In the genomic region with DNA sequence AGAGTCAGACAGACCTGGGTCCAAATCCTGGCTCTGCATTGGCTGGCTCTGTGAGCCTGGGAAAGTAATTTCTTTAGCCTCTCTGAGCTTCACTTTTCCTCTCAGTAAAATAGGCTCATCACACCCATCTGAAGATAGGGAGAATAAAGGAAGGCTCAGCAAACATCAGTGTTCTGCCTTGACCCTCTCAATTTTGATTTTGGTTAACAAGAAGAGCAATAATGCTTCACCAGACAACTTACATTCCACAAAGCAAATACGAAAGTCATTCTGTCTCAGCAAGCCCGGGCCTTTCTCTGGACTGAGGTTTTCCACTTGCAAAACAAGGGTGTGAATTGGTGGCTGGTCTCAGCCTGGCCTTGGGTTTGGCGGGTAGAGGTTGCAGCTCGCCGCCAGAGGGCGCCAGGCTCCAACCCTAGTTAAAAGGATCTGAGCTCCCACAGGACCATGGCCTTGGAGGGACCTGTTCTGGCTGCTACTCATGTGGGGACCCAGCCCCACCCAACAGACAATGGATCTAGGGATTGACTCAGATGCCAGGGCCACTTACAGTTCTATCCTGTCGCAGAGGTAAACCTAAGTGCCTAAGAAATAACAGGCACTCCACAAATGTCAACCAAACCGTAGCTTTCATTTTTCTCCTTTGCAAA, we compare ENCODE assay signal across 8 cellular contexts. TPM values are rescaled to one million over a fixed set of nuclear protein-coding genes. Genes with fewer than 3 reads are reported as not detected.
DNase-seq lines count a peak whose midpoint lies in the region; ATAC-seq, FAIRE-seq and TF ChIP-seq lines count a peak whose summit lies in the region.

No MANE protein-coding gene starts in this region.

- peaks cover 20% of the 10 kb centered on the region for H3K27me3 Mint-ChIP-seq in H9 (ENCODE audit: low read depth)

- H3K27ac ChIP-seq in H9 (ENCODE audit: insufficient read length, low read depth, low read length) (no peak overlapping the region), kidney (ENCODE audit: low read depth in 2 of 2, low read length in 2 of 2) (no peak overlapping the region)

- H3K9ac ChIP-seq in H9 (ENCODE audit: extremely low read depth, insufficient read length, low read length) (no peak overlapping the region), kidney (ENCODE audit: low read length in 2 of 2) (no peak overlapping the region)

- no peak overlapping the region for H3K27ac Mint-ChIP-seq in H9

- FAIRE-seq in bronchial epithelial cell (lab: Jason Lieb, UNC) (peak; percentile 80), kidney (lab: Jason Lieb, UNC) (no peak)

- H3K4me1 ChIP-seq in H9 (ENCODE audit: insufficient read depth, low read length) (no peaks in the 10 kb centered on the region), kidney (ENCODE audit: control insufficient read depth in 1 of 2, insufficient read depth in 1 of 2, low read depth in 1 of 2, low read length in 2 of 2) (no peaks in the 10 kb centered on the region)

- H2BK15ac ChIP-seq in H9 (ENCODE audit: low read depth, low read length): no peak overlapping the region

- no peak overlapping the region for H3K4me3 Mint-ChIP-seq in H9

- no peak overlapping the region for H2BK5ac ChIP-seq in H9 (ENCODE audit: insufficient read length, low read length)

- H2AFZ ChIP-seq in H9 (ENCODE audit: low read length): no peak overlapping the region

- H4K8ac ChIP-seq in H9 (replicated peaks; ENCODE audit: insufficient read length, low read depth, low read length): no peak overlapping the region

- H3K23ac ChIP-seq in H9 (ENCODE audit: insufficient read length, low read depth, low read length): no peak overlapping the region

- H4K5ac ChIP-seq in H9 (ENCODE audit: insufficient read length, low read depth, low read length): no peak overlapping the region

- no peak overlapping the region for H2BK120ac ChIP-seq in H9 (ENCODE audit: low read depth, low read length, poor library complexity, severe bottlenecking)

- whole genome bisulfite sequencing in H9 (ENCODE audit: extremely low coverage, insufficient read length, low lambda C conversion rate): no CpG with 5 or more reads among the region's 8 CpGs

- no peak overlapping the region for H2AK5ac ChIP-seq in H9 (ENCODE audit: insufficient read length, low read length)

- H3K18ac ChIP-seq in H9 (ENCODE audit: insufficient read length, low read depth, low read length): no peak overlapping the region

- H3K9me3 ChIP-seq in H9 (ENCODE audit: control insufficient read depth, low read depth, low read length) (no peaks in the 10 kb centered on the region), kidney (ENCODE audit: control insufficient read depth in 1 of 2, low read length in 2 of 2) (no peaks in the 10 kb centered on the region)

- DNase-seq in BJ (ENCODE audit: low read depth): no peak
- peak; percentile 95 for DNase-seq in H9
- DNase-seq in NCI-H2227 treated with DMSO at 0.1 percent for 48 hours (lab: John Stamatoyannopoulos, UW): peak; percentile 70
- DNase-seq in activated CD4-positive, CD25-positive, alpha-beta regulatory T cell treated with anti-CD3 and anti-CD28 coated beads, Interleukin-2, amount 50 U/mL, for 16 hours (ENCODE audit: low read depth, low spot score): peak; percentile 57
- peak; percentile 69 for DNase-seq in bronchial epithelial cell (ENCODE audit: low read depth)
- DNase-seq in kidney: peak; percentile 91
- peak; percentile 78 to 80 for DNase-seq in stimulated activated CD4-positive, alpha-beta T cell treated with anti-CD3 and anti-CD28 coated beads, Interleukin-1b, Interleukin-23, amount 100 ng/mL, for 4 hours (ENCODE audit: low read depth in 2 of 2)

- no peak overlapping the region for H3K4me3 ChIP-seq in BJ (ENCODE audit: low read depth, low read length)
- H3K4me3 ChIP-seq in bronchial epithelial cell (ENCODE audit: low read depth, low read length): no peak overlapping the region
- H3K4me3 ChIP-seq in kidney (ENCODE audit: low read length in 2 of 2): no peak overlapping the region

- TF ChIP-seq CTCF in BJ (IDR thresholded peaks at IDR 0.05; ENCODE audit: insufficient read depth, low read depth, low read length) (peak; percentile 95), H9 (conservative IDR thresholded peaks at IDR 0.05) (peak; percentile 98), bronchial epithelial cell (IDR thresholded peaks at IDR 0.05; ENCODE audit: insufficient read depth, low read length, severe bottlenecking) (peak; percentile 94), kidney (IDR thresholded peaks at IDR 0.05; ENCODE audit: borderline replicate concordance, extremely low read depth, insufficient read depth) (peak; percentile 94)

- H3K36me3 Mint-ChIP-seq in H9 (ENCODE audit: insufficient read depth in 1 of 3, low read depth in 3 of 3): no peaks in the 10 kb centered on the region

- H2BK12ac ChIP-seq in H9 (ENCODE audit: insufficient read length, low read depth, low read length): no peak overlapping the region

- no peak overlapping the region for H3K14ac ChIP-seq in H9 (ENCODE audit: insufficient read depth, low read length)

- H3K4me1 Mint-ChIP-seq in H9: peaks cover 18 to 22% of the 10 kb centered on the region in 2 experiments

- intact Hi-C loops in kidney (cut with DNase I): no loop called here

- H3T11ph ChIP-seq in H9 (ENCODE audit: low read length): no peak overlapping the region

- CTCF ChIA-PET in BJ (lab: Yijun Ruan, JAX): interaction anchor here (0.6 to 7.1 kb wide), 50 partner anchors 8 to 228 kb away, joined by 3 to 108 read pairs (median 5); a partner anchor contains a TSS

- no peaks in the 10 kb centered on the region for H3K23me2 ChIP-seq in H9 (ENCODE audit: insufficient read length, low read depth, low read length, poor library complexity, severe bottlenecking)

- no peak overlapping the region for H3K56ac ChIP-seq in H9 (ENCODE audit: insufficient read length, low read depth, low read length)

- no peaks in the 10 kb centered on the region for H3K36me3 ChIP-seq in BJ (ENCODE audit: control insufficient read depth, insufficient read depth, low read length)
- H3K36me3 ChIP-seq in bronchial epithelial cell (ENCODE audit: control insufficient read depth, insufficient read depth, low read length): no peaks in the 10 kb centered on the region
- H3K36me3 ChIP-seq in kidney (ENCODE audit: control insufficient read depth in 1 of 2, insufficient read depth in 2 of 2, low read length in 2 of 2): no peaks in the 10 kb centered on the region

- no peak overlapping the region for H3K4ac ChIP-seq in H9 (ENCODE audit: low read depth, low read length)

- no peak overlapping the region for H2BK20ac ChIP-seq in H9 (ENCODE audit: low read depth, low read length, poor library complexity, severe bottlenecking)

- POLR2A ChIA-PET in BJ (lab: Charles Lee): interaction anchor here (0.5 kb wide), 1 partner anchor 122 kb away, joined by 3 read pairs; no protein-coding TSS in a partner anchor

- H4K20me1 ChIP-seq in H9 (ENCODE audit: control insufficient read depth, insufficient read depth, insufficient read length): no peaks in the 10 kb centered on the region

- no peak for ATAC-seq in GM19328 (IDR thresholded peaks at IDR 0.05; ENCODE audit: unreplicated experiment)

- H3K79me2 ChIP-seq in H9 (ENCODE audit: insufficient read depth, low read length): no peaks in the 10 kb centered on the region

- no peaks in the 10 kb centered on the region for H3K79me1 ChIP-seq in H9 (ENCODE audit: insufficient read depth, low read depth, low read length, poor library complexity, severe bottlenecking)

- no peaks in the 10 kb centered on the region for H3K9me3 Mint-ChIP-seq in H9

- H3K27me3 ChIP-seq in BJ (ENCODE audit: control insufficient read depth, insufficient read depth, low read length): peaks cover 5% of the 10 kb centered on the region; the same call in 1 of the 2 replicates
- H3K27me3 ChIP-seq in H9 (ENCODE audit: insufficient read depth, low read length): peaks cover 4% of the 10 kb centered on the region
- peaks cover 2% of the 10 kb centered on the region for H3K27me3 ChIP-seq in bronchial epithelial cell (ENCODE audit: control insufficient read depth, insufficient read depth, low read length)

- H4K91ac ChIP-seq in H9 (ENCODE audit: insufficient read length, low read depth, low read length): no peak overlapping the region

- no peak overlapping the region for H3K4me2 ChIP-seq in H9 (ENCODE audit: insufficient read depth, insufficient read length, low read length)

RNA-seq across cellular contexts. Expression of a gene that starts 1.6 kb away (rescaled TPM):
- not detected in 2 replicates for polyA plus RNA-seq in BJ (2011; rRNA removed)
- not detected in 2 replicates for polyA minus RNA-seq in BJ (2011; rRNA and poly(A)+ RNA removed)
- total RNA-seq in H9 (2021): 0.59 TPM in 1 of 2 replicates, not detected in the other
- not detected in 2 replicates for total RNA-seq in bronchial epithelial cell
- total RNA-seq in kidney: not detected
- polyA plus RNA-seq in kidney (ENCODE audit: insufficient read depth, low read depth, low replicate concordance): not detected

RNA-seq across cellular contexts. Expression of a gene that starts 9.8 kb away (rescaled TPM):
- not detected in 2 replicates for polyA plus RNA-seq in BJ (2011; rRNA removed)
- polyA minus RNA-seq in BJ (2011; rRNA and poly(A)+ RNA removed): not detected in 2 replicates
- total RNA-seq in H9 (2021): 1.7 and 2.0 TPM in 2 replicates
- 0.26 and 0.79 TPM in 2 replicates for total RNA-seq in bronchial epithelial cell
- total RNA-seq in kidney: not detected
- not detected for polyA plus RNA-seq in kidney (ENCODE audit: insufficient read depth, low read depth, low replicate concordance)

RNA-seq across cellular contexts. Expression of a gene that starts 36.6 kb away (rescaled TPM):
- 3.1 and 5.3 TPM in 2 replicates for polyA plus RNA-seq in BJ (2011; rRNA removed)
- 4.5 and 6.4 TPM in 2 replicates for polyA minus RNA-seq in BJ (2011; rRNA and poly(A)+ RNA removed)
- 16.3 and 17.9 TPM in 2 replicates for total RNA-seq in H9 (2021)
- 0.13 and 0.26 TPM in 2 replicates for total RNA-seq in bronchial epithelial cell
- 1.2 TPM for total RNA-seq in kidney
- 2.7 TPM for polyA plus RNA-seq in kidney (ENCODE audit: insufficient read depth, low read depth, low replicate concordance)
